25 cellular contexts compared by ENCODE assay signal in the genomic region with DNA sequence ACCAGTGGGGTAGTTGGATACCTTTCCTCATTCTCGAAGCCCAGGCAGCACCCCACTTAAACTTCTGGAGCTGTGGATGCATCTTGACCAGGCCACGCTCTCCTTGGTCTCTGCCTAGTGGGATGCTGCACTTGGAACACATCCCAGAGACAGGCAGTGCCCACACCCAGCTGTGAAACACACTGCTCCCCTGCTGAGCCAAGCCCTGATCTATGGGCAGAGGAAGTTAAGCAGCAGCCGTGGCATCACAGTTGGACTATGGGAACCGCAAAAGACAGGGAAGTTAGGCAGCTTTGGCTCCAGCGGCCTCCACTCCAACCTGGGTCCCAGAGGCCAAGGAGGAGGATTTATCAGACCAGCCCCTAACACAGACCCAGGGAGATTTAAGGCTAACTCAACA.
"Had no signal": no experiment of that assay in that cellular context is flagged by ENCODE, and none has a peak within 500 bp of the region (broad histone marks: within the 10 kb centered on the region; RNA-seq: fewer than 3 reads in every experiment).

No MANE protein-coding gene starts in this region.

- DNase-seq: activated CD4-positive, alpha-beta T cell treated with anti-CD3 and anti-CD28 coated beads for 1 hour; activated CD4-positive, alpha-beta T cell treated with anti-CD3 and anti-CD28 coated beads, Interleukin-2, amount 50 U/mL, for 1 hour; activated CD8-positive, alpha-beta T cell treated with anti-CD3 and anti-CD28 coated beads, Interleukin-2, amount 10 ng/mL, durations not matched to agents 7 days and 5 days; activated gamma-delta T cell treated with Interleukin-2 at 50 U/mL for 16 hours; activated T-cell treated with anti-CD3 and anti-CD28 coated beads, Interleukin-2, amount 50 U/mL, for 1 hour; adrenal gland; central memory CD4-positive, alpha-beta T cell; effector memory CD8-positive, alpha-beta T cell; foreskin melanocyte; immature natural killer cell; left ventricle myocardium inferior; mammary epithelial cell; naive thymus-derived CD8-positive, alpha-beta T cell; pancreas; psoas muscle; spleen; stimulated activated CD4-positive, alpha-beta T cell treated with anti-CD3 and anti-CD28 coated beads, Interleukin-4, amount 100 ng/mL, for 1 hour; stimulated activated naive CD4-positive, alpha-beta T cell; testis; trophoblast cell; uterus had no signal

- H3K9me3 Mint-ChIP-seq: effector memory CD8-positive, alpha-beta T cell; immature natural killer cell; mesothelial cell of epicardium had no signal

- H3K9me3 ChIP-seq: adrenal gland, ascending aorta, left ventricle myocardium inferior, pancreas, psoas muscle, right atrium auricular region, spleen, testis, uterus had no signal

- H3K4me3 ChIP-seq: adrenal gland, ascending aorta, left ventricle myocardium inferior, pancreas, psoas muscle, right atrium auricular region, spleen, testis, uterus had no signal

- H3K4me1 Mint-ChIP-seq: mesothelial cell of epicardium had no signal

- H3K4me3 Mint-ChIP-seq: activated CD8-positive, alpha-beta T cell treated with anti-CD3 and anti-CD28 coated beads, Interleukin-2, amount 10 ng/mL, durations not matched to agents 7 days and 5 days; activated naive CD8-positive, alpha-beta T cell; effector memory CD8-positive, alpha-beta T cell; immature natural killer cell; mesothelial cell of epicardium; naive thymus-derived CD8-positive, alpha-beta T cell had no signal

- H3K4me1 ChIP-seq: adrenal gland, ascending aorta, pancreas, psoas muscle, right atrium auricular region, testis, uterus had no signal

- H3K36me3 Mint-ChIP-seq: activated naive CD8-positive, alpha-beta T cell; immature natural killer cell; mesothelial cell of epicardium; naive thymus-derived CD8-positive, alpha-beta T cell had no signal

- H3K27ac Mint-ChIP-seq: activated CD8-positive, alpha-beta T cell treated with anti-CD3 and anti-CD28 coated beads, Interleukin-2, amount 10 ng/mL, durations not matched to agents 7 days and 5 days; activated naive CD8-positive, alpha-beta T cell; effector memory CD8-positive, alpha-beta T cell; immature natural killer cell; mesothelial cell of epicardium; naive thymus-derived CD8-positive, alpha-beta T cell had no signal

- H3K27me3 ChIP-seq: adrenal gland, ascending aorta, pancreas, right atrium auricular region, testis, uterus had no signal

- H3K36me3 ChIP-seq: adrenal gland, ascending aorta, left ventricle myocardium inferior, pancreas, right atrium auricular region, spleen, uterus had no signal

- H3K27ac ChIP-seq: adrenal gland, ascending aorta, left ventricle myocardium inferior, pancreas, psoas muscle, right atrium auricular region, spleen, testis, uterus had no signal
